Comparison of ENCODE assay signal across 1 cellular context in the genomic region with DNA sequence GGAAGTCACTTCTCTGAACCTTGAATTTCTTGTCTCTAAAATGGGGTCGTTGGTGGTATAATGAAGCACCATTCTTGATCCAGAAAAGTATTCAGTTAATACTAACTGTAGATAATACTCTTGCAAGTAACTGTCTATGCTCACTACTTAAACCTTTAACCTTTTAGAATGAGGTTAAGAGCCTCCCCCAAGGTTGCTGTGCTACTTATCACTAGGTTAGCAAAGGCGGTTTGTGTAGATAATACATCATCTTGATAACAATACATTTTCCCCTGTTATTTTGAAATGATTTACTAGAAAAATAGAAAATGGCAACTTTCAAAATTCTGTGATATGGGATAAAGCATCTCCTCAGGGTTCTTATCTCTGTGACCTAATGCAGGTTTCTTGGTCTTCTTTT.
A peak's percentile ranks its signal among the peaks of the same experiment; 100 is the strongest.
TF ChIP-seq lines count a peak whose summit lies in the region.

No MANE protein-coding gene starts in this region.

TF ChIP-seq in K562, 482 proteins besides CTCF, POLR2A, EP300 and RAD21 (continued from another document):
- TF ChIP-seq, protein P1, sequence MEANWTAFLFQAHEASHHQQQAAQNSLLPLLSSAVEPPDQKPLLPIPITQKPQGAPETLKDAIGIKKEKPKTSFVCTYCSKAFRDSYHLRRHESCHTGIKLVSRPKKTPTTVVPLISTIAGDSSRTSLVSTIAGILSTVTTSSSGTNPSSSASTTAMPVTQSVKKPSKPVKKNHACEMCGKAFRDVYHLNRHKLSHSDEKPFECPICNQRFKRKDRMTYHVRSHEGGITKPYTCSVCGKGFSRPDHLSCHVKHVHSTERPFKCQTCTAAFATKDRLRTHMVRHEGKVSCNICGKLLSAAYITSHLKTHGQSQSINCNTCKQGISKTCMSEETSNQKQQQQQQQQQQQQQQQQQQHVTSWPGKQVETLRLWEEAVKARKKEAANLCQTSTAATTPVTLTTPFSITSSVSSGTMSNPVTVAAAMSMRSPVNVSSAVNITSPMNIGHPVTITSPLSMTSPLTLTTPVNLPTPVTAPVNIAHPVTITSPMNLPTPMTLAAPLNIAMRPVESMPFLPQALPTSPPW (CRISPR knock-in tag; IDR thresholded peaks at IDR 0.05), result peak; percentile 31; the same call in 1 of the 2 replicates
- TF ChIP-seq NR2C1 (IDR thresholded peaks at IDR 0.05) (no peak), NR2C1 (tag; IDR thresholded peaks at IDR 0.05) (peak; percentile 46), THRAP3 (IDR thresholded peaks at IDR 0.05; ENCODE audit: borderline replicate concordance) (no peak), MEIS2 (IDR thresholded peaks at IDR 0.05; ENCODE audit: partially characterized antibody) (peak; percentile 37), CBFA2T3 (IDR thresholded peaks at IDR 0.05) (peak; percentile 50; the same call in 1 of the 2 replicates), CBFA2T2 (conservative IDR thresholded peaks at IDR 0.05) (0 out of 2 replicates have a peak, but pooled peaks have one; percentile 25), NR2C2 (CRISPR knock-in tag; IDR thresholded peaks at IDR 0.05) (no peak), NR2C2 (tag; IDR thresholded peaks at IDR 0.05) (peak; percentile 61), NCOA2 (IDR thresholded peaks at IDR 0.05; ENCODE audit: partially characterized antibody in 2 of 2) (no peak), TAL1 (IDR thresholded peaks at IDR 0.05) (0 out of 2 replicates have a peak, but pooled peaks have one; percentile 19), FOXP1 (CRISPR knock-in tag; IDR thresholded peaks at IDR 0.05) (no peak), PYGO2 (tag; IDR thresholded peaks at IDR 0.05) (no peak), RCOR1 (IDR thresholded peaks at IDR 0.05; ENCODE audit: borderline replicate concordance in 1 of 2, low read depth in 2 of 2, low read length in 2 of 2) (peak in 1 of 2 experiments; percentile 44; a peak in 1 of 4 replicates), ARID1B (IDR thresholded peaks at IDR 0.05) (peak; percentile 31; the same call in 1 of the 2 replicates), TEAD4 (IDR thresholded peaks at IDR 0.05; ENCODE audit: low read length) (peak; percentile 49; the same call in 1 of the 2 replicates), TEAD4 (CRISPR knock-in tag; IDR thresholded peaks at IDR 0.05; ENCODE audit: borderline replicate concordance) (no peak), ATF7 (IDR thresholded peaks at IDR 0.05) (no peak), GTF2A2 (tag; IDR thresholded peaks at IDR 0.05) (no peak), TCF7L2 (IDR thresholded peaks at IDR 0.05; ENCODE audit: low read depth, low read length) (no peak), SOX6 (IDR thresholded peaks at IDR 0.05) (peak; percentile 67), CCNT2 (IDR thresholded peaks at IDR 0.05; ENCODE audit: borderline replicate concordance, extremely low read depth, insufficient read length, low read depth, low read length) (no peak), ZNF644 (tag; IDR thresholded peaks at IDR 0.05; ENCODE audit: low read depth) (no peak)
- TF ChIP-seq, protein P2, sequence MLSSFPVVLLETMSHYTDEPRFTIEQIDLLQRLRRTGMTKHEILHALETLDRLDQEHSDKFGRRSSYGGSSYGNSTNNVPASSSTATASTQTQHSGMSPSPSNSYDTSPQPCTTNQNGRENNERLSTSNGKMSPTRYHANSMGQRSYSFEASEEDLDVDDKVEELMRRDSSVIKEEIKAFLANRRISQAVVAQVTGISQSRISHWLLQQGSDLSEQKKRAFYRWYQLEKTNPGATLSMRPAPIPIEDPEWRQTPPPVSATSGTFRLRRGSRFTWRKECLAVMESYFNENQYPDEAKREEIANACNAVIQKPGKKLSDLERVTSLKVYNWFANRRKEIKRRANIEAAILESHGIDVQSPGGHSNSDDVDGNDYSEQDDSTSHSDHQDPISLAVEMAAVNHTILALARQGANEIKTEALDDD (IDR thresholded peaks at IDR 0.05), result peak; percentile 93
- TF ChIP-seq, protein P3, sequence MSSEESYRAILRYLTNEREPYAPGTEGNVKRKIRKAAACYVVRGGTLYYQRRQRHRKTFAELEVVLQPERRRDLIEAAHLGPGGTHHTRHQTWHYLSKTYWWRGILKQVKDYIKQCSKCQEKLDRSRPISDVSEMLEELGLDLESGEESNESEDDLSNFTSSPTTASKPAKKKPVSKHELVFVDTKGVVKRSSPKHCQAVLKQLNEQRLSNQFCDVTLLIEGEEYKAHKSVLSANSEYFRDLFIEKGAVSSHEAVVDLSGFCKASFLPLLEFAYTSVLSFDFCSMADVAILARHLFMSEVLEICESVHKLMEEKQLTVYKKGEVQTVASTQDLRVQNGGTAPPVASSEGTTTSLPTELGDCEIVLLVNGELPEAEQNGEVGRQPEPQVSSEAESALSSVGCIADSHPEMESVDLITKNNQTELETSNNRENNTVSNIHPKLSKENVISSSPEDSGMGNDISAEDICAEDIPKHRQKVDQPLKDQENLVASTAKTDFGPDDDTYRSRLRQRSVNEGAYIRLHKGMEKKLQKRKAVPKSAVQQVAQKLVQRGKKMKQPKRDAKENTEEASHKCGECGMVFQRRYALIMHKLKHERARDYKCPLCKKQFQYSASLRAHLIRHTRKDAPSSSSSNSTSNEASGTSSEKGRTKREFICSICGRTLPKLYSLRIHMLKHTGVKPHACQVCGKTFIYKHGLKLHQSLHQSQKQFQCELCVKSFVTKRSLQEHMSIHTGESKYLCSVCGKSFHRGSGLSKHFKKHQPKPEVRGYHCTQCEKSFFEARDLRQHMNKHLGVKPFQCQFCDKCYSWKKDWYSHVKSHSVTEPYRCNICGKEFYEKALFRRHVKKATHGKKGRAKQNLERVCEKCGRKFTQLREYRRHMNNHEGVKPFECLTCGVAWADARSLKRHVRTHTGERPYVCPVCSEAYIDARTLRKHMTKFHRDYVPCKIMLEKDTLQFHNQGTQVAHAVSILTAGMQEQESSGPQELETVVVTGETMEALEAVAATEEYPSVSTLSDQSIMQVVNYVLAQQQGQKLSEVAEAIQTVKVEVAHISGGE (CRISPR knock-in tag; IDR thresholded peaks at IDR 0.05), result no peak
TF ChIP-seq in K562: peak in this region for 13.
